Comparison of ENCODE assay signal across 18 cellular contexts in genomic region chr4:17029964-17030363, GRCh38.
"Had no signal": no experiment of that assay in that cellular context is flagged by ENCODE, and none has a peak within 500 bp of the region (broad histone marks: within the 10 kb centered on the region; RNA-seq: fewer than 3 reads in every experiment).

No MANE protein-coding gene starts in this region.

- H3K9me3 Mint-ChIP-seq: activated CD4-positive, alpha-beta T cell treated with anti-CD3 and anti-CD28 coated beads, Interleukin-2, amount 10 ng/mL, durations not matched to agents 7 days and 5 days; activated naive CD4-positive, alpha-beta T cell treated with anti-CD3 and anti-CD28 coated beads, Interleukin-2, amount 10 ng/mL, durations not matched to agents 7 days and 5 days; activated T-helper 17 cell treated with anti-CD3 and anti-CD28 coated beads, Interleukin-2, amount 50 U/mL, for 72 hours had no signal

- H3K4me1 ChIP-seq: heart left ventricle, left lung, uterus had no signal

- H3K27me3 ChIP-seq: heart left ventricle, left lung, tibial artery, uterus had no signal

- DNase-seq: activated CD4-positive, alpha-beta T cell treated with anti-CD3 and anti-CD28 coated beads, Interleukin-2, amount 10 ng/mL, durations not matched to agents 7 days and 5 days; activated CD4-positive, CD25-positive, alpha-beta regulatory T cell; activated CD8-positive, alpha-beta memory T cell treated with anti-CD3 and anti-CD28 coated beads for 24 hours; activated naive CD4-positive, alpha-beta T cell treated with anti-CD3 and anti-CD28 coated beads, Interleukin-2, amount 10 ng/mL, durations not matched to agents 7 days and 5 days; central memory CD4-positive, alpha-beta T cell; cortex of kidney; effector CD8-positive, alpha-beta T cell; erythroblast; foreskin melanocyte; heart left ventricle; left lung; right cardiac atrium; small intestine; tibial artery had no signal

- H3K4me3 ChIP-seq: heart left ventricle, left lung, tibial artery, uterus had no signal

- H3K36me3 Mint-ChIP-seq: activated naive CD4-positive, alpha-beta T cell treated with anti-CD3 and anti-CD28 coated beads, Interleukin-2, amount 10 ng/mL, durations not matched to agents 7 days and 5 days; stimulated activated effector memory CD8-positive, alpha-beta T cell treated with anti-CD3 and anti-CD28 coated beads, Interleukin-12 subunit alpha, Interleukin-12 subunit beta, amount 100 ng/mL, for 72 hours had no signal

- H3K27ac Mint-ChIP-seq: activated CD4-positive, alpha-beta T cell treated with anti-CD3 and anti-CD28 coated beads, Interleukin-2, amount 10 ng/mL, durations not matched to agents 7 days and 5 days; activated naive CD4-positive, alpha-beta T cell treated with anti-CD3 and anti-CD28 coated beads, Interleukin-2, amount 10 ng/mL, durations not matched to agents 7 days and 5 days; activated T-helper 17 cell treated with anti-CD3 and anti-CD28 coated beads, Interleukin-2, amount 50 U/mL, for 72 hours; stimulated activated effector memory CD8-positive, alpha-beta T cell treated with anti-CD3 and anti-CD28 coated beads, Interleukin-12 subunit alpha, Interleukin-12 subunit beta, amount 100 ng/mL, for 72 hours had no signal

- H3K4me3 Mint-ChIP-seq: activated CD4-positive, alpha-beta T cell treated with anti-CD3 and anti-CD28 coated beads, Interleukin-2, amount 10 ng/mL, durations not matched to agents 7 days and 5 days; activated naive CD4-positive, alpha-beta T cell treated with anti-CD3 and anti-CD28 coated beads, Interleukin-2, amount 10 ng/mL, durations not matched to agents 7 days and 5 days; activated T-helper 17 cell treated with anti-CD3 and anti-CD28 coated beads, Interleukin-2, amount 50 U/mL, for 72 hours; stimulated activated effector memory CD8-positive, alpha-beta T cell treated with anti-CD3 and anti-CD28 coated beads, Interleukin-12 subunit alpha, Interleukin-12 subunit beta, amount 100 ng/mL, for 72 hours had no signal

- H3K36me3 ChIP-seq: heart left ventricle, left lung, tibial artery, uterus had no signal

- FAIRE-seq: islet of Langerhans, small intestine had no signal

- H3K4me1 Mint-ChIP-seq: activated CD4-positive, alpha-beta T cell treated with anti-CD3 and anti-CD28 coated beads, Interleukin-2, amount 10 ng/mL, durations not matched to agents 7 days and 5 days; activated naive CD4-positive, alpha-beta T cell treated with anti-CD3 and anti-CD28 coated beads, Interleukin-2, amount 10 ng/mL, durations not matched to agents 7 days and 5 days; activated T-helper 17 cell treated with anti-CD3 and anti-CD28 coated beads, Interleukin-2, amount 50 U/mL, for 72 hours; stimulated activated effector memory CD8-positive, alpha-beta T cell treated with anti-CD3 and anti-CD28 coated beads, Interleukin-12 subunit alpha, Interleukin-12 subunit beta, amount 100 ng/mL, for 72 hours had no signal

- H3K27ac ChIP-seq: heart left ventricle, left lung, tibial artery had no signal

- ATAC-seq: activated T-helper 17 cell treated with anti-CD3 and anti-CD28 coated beads, Interleukin-2, amount 50 U/mL, for 72 hours; stimulated activated effector memory CD8-positive, alpha-beta T cell treated with anti-CD3 and anti-CD28 coated beads, Interleukin-12 subunit alpha, Interleukin-12 subunit beta, amount 100 ng/mL, for 72 hours had no signal
